15 cellular contexts compared by ENCODE assay signal in genomic region chr16:47366228-47366627, GRCh38.
A peak's percentile ranks its signal among the peaks of the same experiment; 100 is the strongest.
DNase-seq lines count a peak whose midpoint lies in the region; ATAC-seq and TF ChIP-seq lines count a peak whose summit lies in the region.
"Had no signal": no experiment of that assay in that cellular context is flagged by ENCODE, and none has a peak within 500 bp of the region (broad histone marks: within the 10 kb centered on the region; RNA-seq: fewer than 3 reads in every experiment).

No MANE protein-coding gene starts in this region.

- H3K27me3 Mint-ChIP-seq in endodermal cell (ENCODE audit: insufficient read depth): no peaks in the 10 kb centered on the region
- H3K27me3 Mint-ChIP-seq: CD8-positive, alpha-beta memory T cell had no signal

- TF ChIP-seq CTCF in endodermal cell (conservative IDR thresholded peaks at IDR 0.05): no peak

- no peaks in the 10 kb centered on the region for H3K9me3 Mint-ChIP-seq in endodermal cell

- peaks cover 26% of the 10 kb centered on the region for H3K4me1 Mint-ChIP-seq in endodermal cell

- H3K36me3 ChIP-seq in HUES6 (ENCODE audit: control insufficient read depth, insufficient read depth, low read length): no peaks in the 10 kb centered on the region
- peaks cover 20% of the 10 kb centered on the region for H3K36me3 ChIP-seq in endodermal cell (ENCODE audit: control insufficient read depth, insufficient read depth, low read length)
- H3K36me3 ChIP-seq in aorta (ENCODE audit: control insufficient read depth in 1 of 2, insufficient read depth in 2 of 2, low read length in 1 of 2): peaks cover 0 to 4% of the 10 kb centered on the region in 2 donors

- no peak overlapping the region for H3K4me3 Mint-ChIP-seq in endodermal cell
- H3K4me3 Mint-ChIP-seq: CD8-positive, alpha-beta memory T cell had no signal

- WGBS in endodermal cell (ENCODE audit: insufficient coverage in 1 of 2, insufficient read length in 1 of 2), 2 experiments: 31% methylated on average over 2 of the region's 2 CpGs; no CpG with 5 or more reads in 1 of the 2 experiments
- 62 to 65% methylated on average over 2 of the region's 2 CpGs for WGBS in aorta, 2 donors

- no peaks in the 10 kb centered on the region for H3K27me3 ChIP-seq in HUES6 (ENCODE audit: control insufficient read depth, insufficient read depth, low read length)
- H3K27me3 ChIP-seq in endodermal cell (ENCODE audit: control insufficient read depth, insufficient read depth, low read length, poor library complexity, severe bottlenecking): no peaks in the 10 kb centered on the region
- no peaks in the 10 kb centered on the region for H3K27me3 ChIP-seq in aorta (ENCODE audit: control insufficient read depth in 1 of 2, insufficient read depth in 2 of 2, low read length in 1 of 2)
- H3K27me3 ChIP-seq: BLaER1 had no signal

- H3K9me3 ChIP-seq in HUES6 (ENCODE audit: control insufficient read depth, insufficient read depth, low read depth, low read length) (no peaks in the 10 kb centered on the region), endodermal cell (ENCODE audit: control insufficient read depth, low read length) (peaks cover 7% of the 10 kb centered on the region), aorta (ENCODE audit: control insufficient read depth, low read length) (no peaks in the 10 kb centered on the region)
- H3K9me3 ChIP-seq: Caco-2 had no signal

- no peak overlapping the region for H3K4me3 ChIP-seq in HUES6 (ENCODE audit: low read depth, low read length)
- no peak overlapping the region for H3K4me3 ChIP-seq in endodermal cell (ENCODE audit: low read length)
- H3K4me3 ChIP-seq in aorta (ENCODE audit: low read length in 2 of 2): no peak overlapping the region
- H3K4me3 ChIP-seq: BLaER1 had no signal

- H3K27ac Mint-ChIP-seq in endodermal cell: peak overlapping the region; percentile 42
- H3K27ac Mint-ChIP-seq: CD8-positive, alpha-beta memory T cell had no signal

- ATAC-seq in GM21447 (IDR thresholded peaks at IDR 0.05; ENCODE audit: unreplicated experiment): no peak
- no peak for ATAC-seq in aorta (ENCODE audit: low FRiP score)
- no peak for ATAC-seq in HG02973 (IDR thresholded peaks at IDR 0.05; ENCODE audit: unreplicated experiment)
- ATAC-seq: HepG2 had no signal

- H3K36me3 Mint-ChIP-seq in endodermal cell (ENCODE audit: low read depth): peaks cover 18% of the 10 kb centered on the region

- DNase-seq in ELF-1 (ENCODE audit: low read depth, low spot score) (peak; percentile 10), endodermal cell (no peak), iPS-NIHi7 (ENCODE audit: extremely low spot score) (peak; percentile 39), kidney tubule cell (ENCODE audit: low spot score) (no peak), aorta (no peak)
- DNase-seq: AML-193; Caco-2; CD8-positive, alpha-beta memory T cell; DMS53 had no signal

- H3K9ac ChIP-seq in HUES6 (ENCODE audit: low read length) (no peak overlapping the region), endodermal cell (ENCODE audit: extremely low read depth, low read length, poor library complexity, severe bottlenecking) (peak overlapping the region; percentile 5)
- H3K9ac ChIP-seq: BLaER1 had no signal

- intact Hi-C loops in aorta (cut with DNase I): no loop called here

- peak overlapping the region; percentile 34; the same call in 1 of the 2 replicates for H3K27ac ChIP-seq in HUES6 (ENCODE audit: low read depth, low read length)
- no peak overlapping the region for H3K27ac ChIP-seq in endodermal cell (ENCODE audit: low read depth, low read length)
- no peak overlapping the region for H3K27ac ChIP-seq in aorta (ENCODE audit: low read depth in 1 of 2, low read length in 2 of 2)
- H3K27ac ChIP-seq: 22Rv1, BLaER1 had no signal

- H3K4me1 ChIP-seq in HUES6 (ENCODE audit: control insufficient read depth, insufficient read depth, low read length) (peaks cover 32% of the 10 kb centered on the region), endodermal cell (ENCODE audit: control insufficient read depth, insufficient read depth, low read length) (no peaks in the 10 kb centered on the region), aorta (ENCODE audit: control insufficient read depth in 1 of 2, insufficient read depth in 2 of 2, low read length in 2 of 2) (no peaks in the 10 kb centered on the region)
- H3K4me1 ChIP-seq: BLaER1, Caco-2 had no signal

Comparison
In these comparisons a context has a peak if more than half of its experiments do, and no peak if none do; other contexts are left out.
1. DNase-seq: peak in ELF-1 (single experiment) and iPS-NIHi7 (single experiment); none in endodermal cell (single experiment), kidney tubule cell (single experiment) and aorta (0 of 2).